ENCODE assay signal across 12 cellular contexts in genomic region chr17:65074778-65075250, GRCh38. TPM values are rescaled to one million over a fixed set of nuclear protein-coding genes. Genes with fewer than 3 reads are reported as not detected.
DNase-seq lines count a peak whose midpoint lies in the region; FAIRE-seq and TF ChIP-seq lines count a peak whose summit lies in the region.
"Had no signal": no experiment of that assay in that cellular context is flagged by ENCODE, and none has a peak within 500 bp of the region (broad histone marks: within the 10 kb centered on the region; RNA-seq: fewer than 3 reads in every experiment).

No MANE protein-coding gene starts in this region.

- no peak overlapping the region for H3K4me3 ChIP-seq in endothelial cell of umbilical vein (replicated peaks in 1 of 3; ENCODE audit: insufficient read depth in 1 of 3, low read depth in 1 of 3, low read length in 3 of 3)
- H3K4me3 ChIP-seq in mesenchymal stem cell (ENCODE audit: insufficient read depth in 1 of 2, low read depth in 1 of 2, low read length in 2 of 2): no peak overlapping the region
- H3K4me3 ChIP-seq in spleen: no peak overlapping the region
- no peak overlapping the region for H3K4me3 ChIP-seq in coronary artery

- H3K14ac ChIP-seq in mesenchymal stem cell (ENCODE audit: low read length in 2 of 2): no peak overlapping the region

- no peaks in the 10 kb centered on the region for H3K79me1 ChIP-seq in mesenchymal stem cell (replicated peaks; ENCODE audit: low read length, poor library complexity, severe bottlenecking)

- no peaks in the 10 kb centered on the region for H3K36me3 ChIP-seq in endothelial cell of umbilical vein (ENCODE audit: control insufficient read depth in 2 of 2, extremely low read depth in 1 of 2, insufficient read depth in 2 of 2, low read length in 2 of 2)
- H3K36me3 ChIP-seq in mesenchymal stem cell (ENCODE audit: control insufficient read depth in 1 of 2, insufficient read depth in 2 of 2, low read depth in 1 of 2, low read length in 2 of 2): no peaks in the 10 kb centered on the region
- no peaks in the 10 kb centered on the region for H3K36me3 ChIP-seq in spleen

- no peaks in the 10 kb centered on the region for H4K20me1 ChIP-seq in endothelial cell of umbilical vein (replicated peaks; ENCODE audit: control insufficient read depth, extremely low read depth, insufficient read depth, low read length)

- H3K27ac ChIP-seq in endothelial cell of umbilical vein (ENCODE audit: insufficient read depth, low read depth, low read length) (no peak overlapping the region), mesenchymal stem cell (ENCODE audit: low read length, poor library complexity, severe bottlenecking) (no peak overlapping the region), spleen (peak overlapping the region in 7 of 8 donors; percentile 13 to 74 (median 63)), coronary artery (peak overlapping the region in 1 of 2 donors; percentile 4)

- TF ChIP-seq POLR2A in endothelial cell of umbilical vein (IDR thresholded peaks at IDR 0.05; ENCODE audit: low read depth, low read length): peak; percentile 33
- TF ChIP-seq POLR2A in spleen (IDR thresholded peaks at IDR 0.05): no peak

- dilution Hi-C loops in endothelial cell of umbilical vein (cut with MboI; ENCODE audit: extremely low pct_ligation_motif_present, low sequenced_read_pairs): no loop called here

- H2AFZ ChIP-seq in endothelial cell of umbilical vein (ENCODE audit: low read depth, low read length) (no peak overlapping the region), mesenchymal stem cell (ENCODE audit: low read depth, low read length) (no peak overlapping the region)

- no peak overlapping the region for H4K8ac ChIP-seq in mesenchymal stem cell (ENCODE audit: low read length)

- H3K79me2 ChIP-seq in endothelial cell of umbilical vein (ENCODE audit: control insufficient read depth, insufficient read depth, low read length): no peaks in the 10 kb centered on the region

- no peaks in the 10 kb centered on the region for H3K9me1 ChIP-seq in endothelial cell of umbilical vein (replicated peaks; ENCODE audit: control insufficient read depth, extremely low read depth, insufficient read depth, low read length)

- POLR2A ChIA-PET in endothelial cell of umbilical vein (lab: Charles Lee): interaction anchor here (0.5 to 1.3 kb wide), 3 partner anchors 18 to 46 kb away, joined by 5 to 6 read pairs (median 6); partner anchors contain the start of gene GNA13

- H2BK5ac ChIP-seq in mesenchymal stem cell (ENCODE audit: low read depth, low read length, poor library complexity, severe bottlenecking): no peak overlapping the region

- H3K4ac ChIP-seq in mesenchymal stem cell (ENCODE audit: low read depth in 1 of 2, low read length in 2 of 2): no peak overlapping the region

- no peak overlapping the region for H2BK12ac ChIP-seq in mesenchymal stem cell (ENCODE audit: low read length in 2 of 2)

- H2AK5ac ChIP-seq in mesenchymal stem cell (ENCODE audit: low read length, severe bottlenecking): no peak overlapping the region

- H3K4me2 ChIP-seq in endothelial cell of umbilical vein (ENCODE audit: insufficient read depth, low read length) (no peak overlapping the region), mesenchymal stem cell (ENCODE audit: low read length, poor library complexity, severe bottlenecking) (no peak overlapping the region)

- no TSS peak for BruUV-seq in endothelial cell of umbilical vein (replicated peaks; lab: Mats Ljungman, UMichigan)

- H3K23ac ChIP-seq in mesenchymal stem cell (ENCODE audit: low read length in 2 of 2): no peak overlapping the region

- H3K4me1 ChIP-seq in endothelial cell of umbilical vein (ENCODE audit: control insufficient read depth, extremely low read depth, insufficient read depth, low read length) (peaks cover 2% of the 10 kb centered on the region), mesenchymal stem cell (ENCODE audit: control insufficient read depth, insufficient read depth, low read depth, low read length) (peaks cover 11% of the 10 kb centered on the region), spleen (peaks cover 0 to 44% (median 19%) of the 10 kb centered on the region in 6 donors)

- peaks cover 4 to 26% of the 10 kb centered on the region in 2 experiments for H3K27me3 ChIP-seq in endothelial cell of umbilical vein (ENCODE audit: control insufficient read depth in 2 of 2, insufficient read depth in 2 of 2, low read length in 2 of 2)
- no peaks in the 10 kb centered on the region for H3K27me3 ChIP-seq in mesenchymal stem cell (ENCODE audit: control insufficient read depth in 1 of 2, insufficient read depth in 1 of 2, low read length in 2 of 2)
- no peaks in the 10 kb centered on the region for H3K27me3 ChIP-seq in spleen (replicated peaks in 1 of 7)

- DNase-seq in NCI-H69 (lab: John Stamatoyannopoulos, UW): peak; percentile 52
- peak; percentile 94 for DNase-seq in endothelial cell of umbilical vein (ENCODE audit: low read depth, low spot score)
- peak; percentile 76 for DNase-seq in mesenchymal stem cell
- DNase-seq in spleen: peak; percentile 86
- no peak for DNase-seq in NCI-H1694 (lab: John Stamatoyannopoulos, UW)
- DNase-seq in coronary artery (ENCODE audit: low spot score): no peak
- no peak for DNase-seq in NCI-H1105 (lab: John Stamatoyannopoulos, UW)
- no peak for DNase-seq in SHP77 treated with DMSO at 0.1 percent for 48 hours (lab: John Stamatoyannopoulos, UW)
- DNase-seq: MM.1S, NCI-H524 treated with DMSO at 0.1 percent for 48 hours, T-helper 1 cell had no signal

- peak; percentile 37 for FAIRE-seq in endothelial cell of umbilical vein (lab: Jason Lieb, UNC)
- FAIRE-seq: D721Med had no signal

- intact Hi-C loops in endothelial cell of umbilical vein (cut with micrococcal nuclease) (no loop called here), spleen (cut with DNase I; ENCODE audit: low total_unique reads) (no loop called here)

- no peak overlapping the region for H3K18ac ChIP-seq in mesenchymal stem cell (ENCODE audit: low read depth in 1 of 2, low read length in 2 of 2)

- WGBS in mesenchymal stem cell: 16% methylated on average over 7 of the region's 7 CpGs
- 42 to 81% (median 59%) methylated on average over 7 of the region's 7 CpGs for WGBS in spleen, 5 donors

- CTCF ChIA-PET in endothelial cell of umbilical vein (lab: Charles Lee): interaction anchor here (0.9 to 2.7 kb wide), 11 partner anchors 10 to 148 kb away, joined by 3 to 20 read pairs (median 4); partner anchors contain the start of gene RGS9

- no peaks in the 10 kb centered on the region for H3K9me3 ChIP-seq in endothelial cell of umbilical vein (replicated peaks; ENCODE audit: control insufficient read depth, insufficient read depth, low read length)
- no peaks in the 10 kb centered on the region for H3K9me3 ChIP-seq in mesenchymal stem cell (ENCODE audit: control insufficient read depth, low read length)
- no peaks in the 10 kb centered on the region for H3K9me3 ChIP-seq in spleen

- H2BK15ac ChIP-seq in mesenchymal stem cell (ENCODE audit: low read depth, poor library complexity, severe bottlenecking): no peak overlapping the region

- no peak overlapping the region for H2BK120ac ChIP-seq in mesenchymal stem cell (ENCODE audit: low read depth, low read length)

- TF ChIP-seq CTCF in endothelial cell of umbilical vein (IDR thresholded peaks at IDR 0.05; ENCODE audit: extremely low read depth in 1 of 2, insufficient read depth in 1 of 2, low read depth in 1 of 2, low read length in 2 of 2): no peak
- TF ChIP-seq CTCF in spleen (IDR thresholded peaks at IDR 0.05 in 8 of 11, conservative IDR thresholded peaks at IDR 0.05 in 3 of 11): no peak
- TF ChIP-seq CTCF in coronary artery (IDR thresholded peaks at IDR 0.05): no peak

- H3K9ac ChIP-seq in endothelial cell of umbilical vein (replicated peaks; ENCODE audit: extremely low read depth, insufficient read depth, low read length) (no peak overlapping the region), mesenchymal stem cell (ENCODE audit: low read length) (no peak overlapping the region)

- H4K91ac ChIP-seq in mesenchymal stem cell (ENCODE audit: low read length): no peak overlapping the region

TF ChIP-seq in endothelial cell of umbilical vein, 7 proteins besides CTCF, POLR2A, EP300 and RAD21:
- TF ChIP-seq EZH2 (IDR thresholded peaks at IDR 0.05; ENCODE audit: borderline replicate concordance, low read depth, low read length, severe bottlenecking): no peak
- TF ChIP-seq GATA2 (IDR thresholded peaks at IDR 0.05; ENCODE audit: insufficient read depth, insufficient read length, low read depth, low read length): peak; percentile 65

RNA-seq across cellular contexts. Expression of gene GNA13, which starts 18.3 kb away (rescaled TPM):
- 36.4 and 40.1 TPM in 2 replicates for total RNA-seq in endothelial cell of umbilical vein
- polyA plus RNA-seq in endothelial cell of umbilical vein: 15.1 and 17.1 TPM in 2 replicates
- polyA plus RNA-seq in endothelial cell of umbilical vein (2011; cell fraction: cytosol; rRNA removed): 18.5 and 19.1 TPM in 2 replicates
- polyA plus RNA-seq in endothelial cell of umbilical vein (2011; cell fraction: nucleus; rRNA removed): 11.9 and 16.8 TPM in 2 replicates
- polyA plus RNA-seq in endothelial cell of umbilical vein (2012): 26.7 and 33.7 TPM in 2 replicates
- 33.1 and 38.6 TPM in 2 replicates for polyA minus RNA-seq in endothelial cell of umbilical vein
- 25.4 TPM for polyA minus RNA-seq in endothelial cell of umbilical vein (2011; cell fraction: cytosol; rRNA and poly(A)+ RNA removed)
- 18.2 and 24.7 TPM in 2 replicates for polyA minus RNA-seq in endothelial cell of umbilical vein (2011; cell fraction: nucleus; rRNA and poly(A)+ RNA removed)
- polyA plus RNA-seq in mesenchymal stem cell (2013, experiment 1 of 2): 45.4 TPM
- polyA plus RNA-seq in mesenchymal stem cell (2013, experiment 2 of 2): 47.9 TPM
- 100 to 1,000 TPM in 3 of 7 donors, 10 to 100 TPM in 4; 69.5 to 125 (median 84.5) TPM for total RNA-seq in spleen
- 10 to 100 TPM; 20.5 to 37.5 (median 25.4) TPM for polyA plus RNA-seq in spleen

Comparison
In these comparisons a context has a peak if more than half of its experiments do, and no peak if none do; other contexts are left out.
1. DNase-seq: peak in NCI-H69 (single experiment), endothelial cell of umbilical vein (single experiment), mesenchymal stem cell (single experiment) and spleen (single experiment); none in NCI-H1694 (single experiment), coronary artery (single experiment), NCI-H1105 (single experiment) and SHP77 treated with DMSO at 0.1 percent for 48 hours (single experiment).
2. H3K27ac ChIP-seq: peak in spleen (7 of 8); none in endothelial cell of umbilical vein (single experiment) and mesenchymal stem cell (single experiment).